ENCODE assay signal across 2 cellular contexts in the genomic region with DNA sequence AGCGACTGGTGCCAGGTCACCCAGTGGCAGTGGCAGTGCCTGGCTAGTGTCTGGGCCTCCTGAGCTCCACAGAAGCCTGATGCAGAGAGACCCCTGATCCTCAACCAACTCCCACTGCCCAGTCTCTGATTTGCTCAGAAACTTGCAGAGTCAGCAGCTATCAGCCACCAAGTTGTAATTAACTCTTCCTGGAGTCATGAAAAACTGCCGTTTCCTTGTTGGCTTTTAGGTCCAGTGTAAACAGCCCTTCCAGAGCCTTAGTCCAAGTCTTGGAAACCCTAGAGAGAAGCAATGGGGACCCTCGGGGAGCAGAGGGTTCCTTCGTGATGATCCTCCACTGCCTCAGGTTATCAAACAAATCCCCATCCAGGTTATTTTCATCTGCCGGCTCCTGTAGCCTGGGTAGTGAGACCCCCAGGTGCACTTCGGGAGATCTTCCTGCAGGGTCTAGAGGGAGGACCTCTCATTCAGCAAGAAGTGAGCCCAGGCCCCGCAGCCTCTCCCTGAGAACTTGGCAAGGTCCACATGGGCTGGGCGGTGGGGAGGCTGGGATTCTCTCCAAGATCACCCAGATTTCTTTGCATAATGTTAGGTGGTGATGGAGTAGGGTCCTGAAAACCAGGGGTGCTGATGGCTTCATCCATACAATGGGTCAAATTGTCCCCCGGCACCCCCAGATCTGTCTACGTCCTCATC.
A peak's percentile ranks its signal among the peaks of the same experiment; 100 is the strongest.
TF ChIP-seq lines count a peak whose summit lies in the region.

No MANE protein-coding gene starts in this region.

TF ChIP-seq in K562, 482 proteins besides CTCF, POLR2A, EP300 and RAD21:
- TF ChIP-seq ZNF316 (IDR thresholded peaks at IDR 0.05) (peak; percentile 49), C11orf30 (IDR thresholded peaks at IDR 0.05; ENCODE audit: low read depth) (peak; percentile 33; the same call in 1 of the 2 replicates), KLF6 (CRISPR knock-in tag; IDR thresholded peaks at IDR 0.05; ENCODE audit: borderline replicate concordance) (no peak), MAFG (tag; conservative IDR thresholded peaks at IDR 0.05) (peak; percentile 46), MAFK (IDR thresholded peaks at IDR 0.05; ENCODE audit: low read length) (peak; percentile 22; the same call in 1 of the 2 replicates)

TF ChIP-seq in GM23338, 12 proteins besides CTCF, POLR2A, EP300 and RAD21:
- TF ChIP-seq JUNB (IDR thresholded peaks at IDR 0.05; ENCODE audit: unreplicated experiment) (no peak), POLR2AphosphoS5 (IDR thresholded peaks at IDR 0.05; ENCODE audit: low read depth) (no peak), NANOG (IDR thresholded peaks at IDR 0.05; ENCODE audit: borderline replicate concordance) (no peak)
- TF ChIP-seq, protein P1, sequence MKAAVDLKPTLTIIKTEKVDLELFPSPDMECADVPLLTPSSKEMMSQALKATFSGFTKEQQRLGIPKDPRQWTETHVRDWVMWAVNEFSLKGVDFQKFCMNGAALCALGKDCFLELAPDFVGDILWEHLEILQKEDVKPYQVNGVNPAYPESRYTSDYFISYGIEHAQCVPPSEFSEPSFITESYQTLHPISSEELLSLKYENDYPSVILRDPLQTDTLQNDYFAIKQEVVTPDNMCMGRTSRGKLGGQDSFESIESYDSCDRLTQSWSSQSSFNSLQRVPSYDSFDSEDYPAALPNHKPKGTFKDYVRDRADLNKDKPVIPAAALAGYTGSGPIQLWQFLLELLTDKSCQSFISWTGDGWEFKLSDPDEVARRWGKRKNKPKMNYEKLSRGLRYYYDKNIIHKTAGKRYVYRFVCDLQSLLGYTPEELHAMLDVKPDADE (IDR thresholded peaks at IDR 0.05), result no peak
